Comparison of ENCODE assay signal across 19 cellular contexts in the genomic region with DNA sequence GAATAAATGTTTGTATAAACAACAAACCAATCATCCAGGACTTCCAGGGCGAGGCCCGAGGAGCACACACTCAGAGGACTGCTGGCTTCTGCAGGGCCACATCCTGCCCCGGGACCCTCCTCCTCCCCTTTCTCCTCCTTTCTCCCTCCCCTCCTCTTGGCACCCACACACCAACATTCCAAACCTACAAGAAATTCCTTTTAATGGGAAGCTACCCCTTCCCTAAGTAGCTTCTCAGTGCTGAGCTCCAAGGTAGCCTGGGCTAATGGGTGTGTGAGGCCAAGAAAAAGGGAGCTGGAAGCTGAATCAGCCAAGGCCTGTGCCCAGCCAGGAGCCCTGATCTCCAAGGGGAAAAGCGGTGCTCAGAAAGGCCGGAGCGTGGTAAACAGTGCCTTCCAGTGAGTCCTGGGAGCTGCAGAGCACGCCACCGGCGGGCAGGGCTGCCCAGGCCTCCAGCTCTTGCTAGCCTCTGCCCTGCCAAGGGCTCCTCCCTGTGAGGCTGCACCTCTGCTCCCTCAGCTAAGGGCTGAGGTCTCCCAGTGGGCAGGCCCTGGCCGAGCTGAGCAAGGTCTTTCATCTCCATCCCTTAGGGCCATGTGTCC. TPM values are rescaled to one million over a fixed set of nuclear protein-coding genes. Genes with fewer than 3 reads are reported as not detected.
"Had no signal": no experiment of that assay in that cellular context is flagged by ENCODE, and none has a peak within 500 bp of the region (broad histone marks: within the 10 kb centered on the region; RNA-seq: fewer than 3 reads in every experiment).

No MANE protein-coding gene starts in this region.

- H3K27ac Mint-ChIP-seq: activated naive CD4-positive, alpha-beta T cell treated with anti-CD3 and anti-CD28 coated beads, Interleukin-2, amount 50 U/mL, for 24 hours; activated T-cell treated with anti-CD3 and anti-CD28 coated beads, Interleukin-2, amount 50 U/mL, for 24 hours; nephron; T-helper 2 cell treated with Interferon-gamma antibody and Interleukin-4, amounts not matched to agents 5 μg/mL and 100 μg/mL, for 36 hours had no signal

- FAIRE-seq: endometrium had no signal

- H3K27me3 Mint-ChIP-seq: activated naive CD4-positive, alpha-beta T cell treated with anti-CD3 and anti-CD28 coated beads, Interleukin-2, amount 50 U/mL, for 24 hours; activated T-cell treated with anti-CD3 and anti-CD28 coated beads, Interleukin-2, amount 50 U/mL, for 24 hours; stimulated activated naive CD8-positive, alpha-beta T cell treated with anti-CD3 and anti-CD28 coated beads, Interleukin-15, amount 100 ng/mL, for 72 hours had no signal

- H3K9me3 Mint-ChIP-seq: activated naive CD4-positive, alpha-beta T cell treated with anti-CD3 and anti-CD28 coated beads, Interleukin-2, amount 50 U/mL, for 24 hours; activated T-cell treated with anti-CD3 and anti-CD28 coated beads, Interleukin-2, amount 50 U/mL, for 24 hours; nephron; stimulated activated naive CD8-positive, alpha-beta T cell treated with anti-CD3 and anti-CD28 coated beads, Interleukin-15, amount 100 ng/mL, for 72 hours; T-helper 2 cell treated with Interferon-gamma antibody and Interleukin-4, amounts not matched to agents 5 μg/mL and 100 μg/mL, for 36 hours had no signal

- H3K4me3 Mint-ChIP-seq: activated naive CD4-positive, alpha-beta T cell treated with anti-CD3 and anti-CD28 coated beads, Interleukin-2, amount 50 U/mL, for 24 hours; activated T-cell treated with anti-CD3 and anti-CD28 coated beads, Interleukin-2, amount 50 U/mL, for 24 hours; nephron; stimulated activated naive CD8-positive, alpha-beta T cell treated with anti-CD3 and anti-CD28 coated beads, Interleukin-15, amount 100 ng/mL, for 72 hours; T-helper 2 cell treated with Interferon-gamma antibody and Interleukin-4, amounts not matched to agents 5 μg/mL and 100 μg/mL, for 36 hours had no signal

- H3K4me1 Mint-ChIP-seq: activated naive CD4-positive, alpha-beta T cell treated with anti-CD3 and anti-CD28 coated beads, Interleukin-2, amount 50 U/mL, for 24 hours; stimulated activated naive CD8-positive, alpha-beta T cell treated with anti-CD3 and anti-CD28 coated beads, Interleukin-15, amount 100 ng/mL, for 72 hours had no signal

- H3K4me3 ChIP-seq: dorsolateral prefrontal cortex, esophagus muscularis mucosa, ovary, testis had no signal

- H3K9me3 ChIP-seq: esophagus muscularis mucosa, ovary, testis had no signal

- H3K27me3 ChIP-seq: brain microvascular endothelial cell, dorsolateral prefrontal cortex, esophagus muscularis mucosa, ovary, testis had no signal

- H3K36me3 ChIP-seq: brain microvascular endothelial cell, esophagus muscularis mucosa, ovary had no signal

- H3K27ac ChIP-seq: brain microvascular endothelial cell, dorsolateral prefrontal cortex, esophagus muscularis mucosa, ovary, testis had no signal

- DNase-seq: activated CD4-positive, alpha-beta T cell treated with anti-CD3 and anti-CD28 coated beads, Interleukin-2, amount 50 U/mL, for 4 hours; activated CD4-positive, CD25-positive, alpha-beta regulatory T cell treated with anti-CD3 and anti-CD28 coated beads, Interleukin-2, amount 50 U/mL, for 72 hours; activated effector memory CD4-positive, alpha-beta T cell treated with Interleukin-2 at 50 U/mL for 16 hours; brain microvascular endothelial cell; dorsolateral prefrontal cortex; foreskin melanocyte; left cardiac atrium; ovary; stimulated activated CD4-positive, alpha-beta T cell treated with anti-CD3 and anti-CD28 coated beads, Interleukin-4, amount 100 ng/mL, for 24 hours had no signal

- H3K36me3 Mint-ChIP-seq: activated naive CD4-positive, alpha-beta T cell treated with anti-CD3 and anti-CD28 coated beads, Interleukin-2, amount 50 U/mL, for 24 hours had no signal

RNA-seq across cellular contexts. Expression of a gene that starts 21.1 kb away (rescaled TPM):
- total RNA-seq: esophagus muscularis mucosa, left cardiac atrium, lung microvascular endothelial cell, ureter had no signal
